ENCODE assay signal across 20 cellular contexts in genomic region chr13:31042501-31043165, GRCh38.
DNase-seq lines count a peak whose midpoint lies in the region; ATAC-seq and TF ChIP-seq lines count a peak whose summit lies in the region.
"Had no signal": no experiment of that assay in that cellular context is flagged by ENCODE, and none has a peak within 500 bp of the region (broad histone marks: within the 10 kb centered on the region; RNA-seq: fewer than 3 reads in every experiment).

No MANE protein-coding gene starts in this region.

- intact Hi-C loops in CD8-positive, alpha-beta T cell (cut with DNase I, micrococcal nuclease), result loop anchor here (5.0 to 10.0 kb wide), 3 partner anchors 152 to 368 kb away; partner anchors contain the start of gene B3GLCT (in 1 of the 2)
- intact Hi-C loops in activated CD4-positive, alpha-beta memory T cell treated with anti-CD3 and anti-CD28 coated beads for 36 hours (cut with micrococcal nuclease), result loop anchor here (5.0 to 10.0 kb wide), 3 partner anchors 578 to 910 kb away; partner anchors contain the start of genes HMGB1 and UBE2L5

- peaks cover 41% of the 10 kb centered on the region for H3K4me1 ChIP-seq in CD8-positive, alpha-beta T cell (ENCODE audit: insufficient read depth, low read length)

- H3K27ac Mint-ChIP-seq in CD8-positive, alpha-beta T cell, result no peak overlapping the region
- H3K27ac Mint-ChIP-seq in activated CD4-positive, alpha-beta memory T cell treated with anti-CD3 and anti-CD28 coated beads for 36 hours, result peak overlapping the region; percentile 28

- peaks cover 19% of the 10 kb centered on the region for H3K27me3 Mint-ChIP-seq in CD8-positive, alpha-beta T cell (ENCODE audit: low read depth)
- peaks cover 3% of the 10 kb centered on the region for H3K27me3 Mint-ChIP-seq in activated CD4-positive, alpha-beta memory T cell treated with anti-CD3 and anti-CD28 coated beads for 36 hours

- TF ChIP-seq CTCF in CD8-positive, alpha-beta T cell (IDR thresholded peaks at IDR 0.05), result no peak

- peak overlapping the region; percentile 30 for H3K4me3 Mint-ChIP-seq in CD8-positive, alpha-beta T cell
- H3K4me3 Mint-ChIP-seq in activated CD4-positive, alpha-beta memory T cell treated with anti-CD3 and anti-CD28 coated beads for 36 hours, result no peak overlapping the region

- no peak for TF ChIP-seq POLR2A in erythroblast (IDR thresholded peaks at IDR 0.05; ENCODE audit: low read length)

- H3K9me3 Mint-ChIP-seq in CD8-positive, alpha-beta T cell, result no peaks in the 10 kb centered on the region
- no peaks in the 10 kb centered on the region for H3K9me3 Mint-ChIP-seq in activated CD4-positive, alpha-beta memory T cell treated with anti-CD3 and anti-CD28 coated beads for 36 hours

- peaks cover 6% of the 10 kb centered on the region for H3K27me3 ChIP-seq in CD8-positive, alpha-beta T cell (ENCODE audit: insufficient read depth, low read length)
- H3K27me3 ChIP-seq: BE2C, esophagus muscularis mucosa, Peyer's patch, suprapubic skin had no signal

- H3K36me3 ChIP-seq in CD8-positive, alpha-beta T cell (ENCODE audit: insufficient read depth, low read length), result no peaks in the 10 kb centered on the region
- H3K36me3 ChIP-seq: BE2C, esophagus muscularis mucosa, Peyer's patch, suprapubic skin had no signal

- CTCF ChIA-PET in CD8-positive, alpha-beta T cell (lab: Charles Lee), result interaction anchor here (0.9 to 1.1 kb wide), 3 partner anchors 10 to 71 kb away, joined by 3 to 6 read pairs (median 3); no protein-coding TSS in a partner anchor
- CTCF ChIA-PET in activated CD4-positive, alpha-beta memory T cell treated with anti-CD3 and anti-CD28 coated beads for 36 hours (lab: Charles Lee), result interaction anchor here (1.1 to 1.7 kb wide), 3 partner anchors 177 to 436 kb away, joined by 3 to 4 read pairs (median 3); no protein-coding TSS in a partner anchor

- peaks cover 49% of the 10 kb centered on the region for H3K4me1 Mint-ChIP-seq in CD8-positive, alpha-beta T cell (ENCODE audit: low read depth)
- peaks cover 59% of the 10 kb centered on the region for H3K4me1 Mint-ChIP-seq in activated CD4-positive, alpha-beta memory T cell treated with anti-CD3 and anti-CD28 coated beads for 36 hours (ENCODE audit: low read depth)

- no peaks in the 10 kb centered on the region for H3K36me3 Mint-ChIP-seq in CD8-positive, alpha-beta T cell
- H3K36me3 Mint-ChIP-seq in activated CD4-positive, alpha-beta memory T cell treated with anti-CD3 and anti-CD28 coated beads for 36 hours, result no peaks in the 10 kb centered on the region

- no peak overlapping the region for H3K27ac ChIP-seq in CD8-positive, alpha-beta T cell (ENCODE audit: low read depth, low read length)
- H3K27ac ChIP-seq: esophagus muscularis mucosa, GM23248, Peyer's patch, suprapubic skin had no signal

- H3K4me3 ChIP-seq in CD8-positive, alpha-beta T cell (ENCODE audit: low read depth, low read length), result no peak overlapping the region
- H3K4me3 ChIP-seq: esophagus muscularis mucosa, GM23248, lung, Peyer's patch, suprapubic skin had no signal

- no peak for ATAC-seq in CD8-positive, alpha-beta T cell
- ATAC-seq in GM18867 (IDR thresholded peaks at IDR 0.05; ENCODE audit: unreplicated experiment) (peak; percentile 19), GM21786 (IDR thresholded peaks at IDR 0.05; ENCODE audit: unreplicated experiment) (no peak)
- no peak for ATAC-seq in activated CD4-positive, CD25-positive, alpha-beta regulatory T cell treated with anti-CD3 and anti-CD28 coated beads, Interleukin-2, amount 50 U/mL, for 24 hours

- DNase-seq in CD8-positive, alpha-beta T cell, result no peak
- no peak for DNase-seq in activated CD4-positive, alpha-beta memory T cell treated with anti-CD3 and anti-CD28 coated beads for 36 hours
- peak; percentile 43 for DNase-seq in islet precursor cell
- DNase-seq in erythroblast (lab: John Stamatoyannopoulos, UW), result no peak
- DNase-seq: activated CD4-positive, CD25-positive, alpha-beta regulatory T cell; BE2C; dermis blood vessel endothelial cell; DMS53; GM23248; head of caudate nucleus; NCI-H146; NCI-H526; retina had no signal

- no peaks in the 10 kb centered on the region for H3K9me3 ChIP-seq in CD8-positive, alpha-beta T cell (ENCODE audit: low read length)
- H3K9me3 ChIP-seq: BE2C, esophagus muscularis mucosa, Peyer's patch, suprapubic skin had no signal

- POLR2A ChIA-PET in CD8-positive, alpha-beta T cell (lab: Charles Lee), result no interaction called here
- POLR2A ChIA-PET in activated CD4-positive, alpha-beta memory T cell treated with anti-CD3 and anti-CD28 coated beads for 36 hours (lab: Charles Lee), result no interaction called here
